ENCODE assay signal across 24 cellular contexts in the genomic region with DNA sequence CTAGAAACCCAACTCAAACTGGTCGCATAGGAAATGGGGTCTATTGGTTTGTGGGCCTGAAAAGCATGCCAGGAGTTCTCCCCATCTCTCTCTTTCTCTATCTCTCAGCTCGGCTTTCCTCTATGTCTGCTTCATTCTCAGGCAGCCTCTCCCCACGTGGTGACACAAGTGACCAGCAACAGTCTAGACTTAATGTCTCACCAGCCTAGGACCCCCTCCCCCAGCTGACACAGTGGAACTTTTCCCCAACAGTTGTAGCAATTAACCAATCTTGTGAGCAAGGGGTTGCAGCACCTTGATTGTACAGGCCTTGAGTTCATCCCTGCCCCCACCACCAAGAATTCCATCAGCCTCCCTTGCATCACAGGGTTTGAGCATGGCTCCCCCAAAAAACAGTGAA.
DNase-seq lines count a peak whose midpoint lies in the region; ATAC-seq, FAIRE-seq and TF ChIP-seq lines count a peak whose summit lies in the region.
"Had no signal": no experiment of that assay in that cellular context is flagged by ENCODE, and none has a peak within 500 bp of the region (broad histone marks: within the 10 kb centered on the region; RNA-seq: fewer than 3 reads in every experiment).

No MANE protein-coding gene starts in this region.

- in situ Hi-C loops in brain microvascular endothelial cell (cut with HindIII; ENCODE audit: low pct_ligation_motif_present, low sequenced_read_pairs), result no loop called here

- H3K36me3 ChIP-seq in GM23338 (ENCODE audit: insufficient read depth) (no peaks in the 10 kb centered on the region), astrocyte (ENCODE audit: insufficient read depth, low read length) (no peaks in the 10 kb centered on the region), brain microvascular endothelial cell (replicated peaks) (no peaks in the 10 kb centered on the region)
- H3K36me3 ChIP-seq: BLaER1, HAP-1, SJCRH30 had no signal

- no peak overlapping the region for H3K9ac ChIP-seq in astrocyte (ENCODE audit: low read length)
- H3K9ac ChIP-seq: BLaER1 had no signal

- H3K27me3 ChIP-seq in GM23338 (ENCODE audit: insufficient read depth), result no peaks in the 10 kb centered on the region
- H3K27me3 ChIP-seq in astrocyte (ENCODE audit: insufficient read depth, low read length), result no peaks in the 10 kb centered on the region
- no peaks in the 10 kb centered on the region for H3K27me3 ChIP-seq in brain microvascular endothelial cell (replicated peaks)
- H3K27me3 ChIP-seq: BLaER1, SJCRH30 had no signal

- DNase-seq in GM23338 (ENCODE audit: low spot score), result no peak
- no peak for DNase-seq in astrocyte (ENCODE audit: low read depth)
- DNase-seq in kidney tubule cell (ENCODE audit: low spot score), result peak; percentile 23
- no peak for DNase-seq in urothelium cell line (ENCODE audit: low spot score)
- DNase-seq in brain microvascular endothelial cell, result no peak
- no peak for DNase-seq in D721Med (ENCODE audit: insufficient read length, low spot score)
- no peak for DNase-seq in NCI-H510A (lab: John Stamatoyannopoulos, UW)
- DNase-seq: CD4-positive, CD25-positive, alpha-beta regulatory T cell; KBM-7; MM.1S; NCI-H1048; NCI-H1417 treated with DMSO at 0.1 percent for 48 hours; NCI-H187; NCI-H2171 treated with DMSO at 0.1 percent for 48 hours; NCI-H524 treated with DMSO at 0.1 percent for 48 hours; NCI-H774; SJCRH30 had no signal

- H3K4me3 Mint-ChIP-seq in GM23338 (no peak overlapping the region), astrocyte (ENCODE audit: unreplicated experiment) (no peak overlapping the region)
- H3K4me3 Mint-ChIP-seq: CD4-positive, CD25-positive, alpha-beta regulatory T cell; HFFc6 had no signal

- H3K9me3 ChIP-seq in astrocyte (ENCODE audit: insufficient read depth, low read depth, low read length), result no peaks in the 10 kb centered on the region
- H3K9me3 ChIP-seq: BLaER1, HAP-1, SJCRH30 had no signal

- H3K27ac Mint-ChIP-seq in GM23338 (peak overlapping the region; percentile 69), astrocyte (ENCODE audit: unreplicated experiment) (peak overlapping the region; percentile 92)
- H3K27ac Mint-ChIP-seq: CD4-positive, CD25-positive, alpha-beta regulatory T cell had no signal

- H3K27ac ChIP-seq in GM23338 (ENCODE audit: low read depth) (no peak overlapping the region), astrocyte (ENCODE audit: low read depth, low read length) (no peak overlapping the region), brain microvascular endothelial cell (no peak overlapping the region)
- H3K27ac ChIP-seq: BLaER1, SJCRH30 had no signal

- peaks cover 4% of the 10 kb centered on the region for H3K27me3 Mint-ChIP-seq in GM23338 (ENCODE audit: insufficient read depth, low read depth, poor library complexity)
- no peaks in the 10 kb centered on the region for H3K27me3 Mint-ChIP-seq in astrocyte (ENCODE audit: low read depth, unreplicated experiment)
- H3K27me3 Mint-ChIP-seq: CD4-positive, CD25-positive, alpha-beta regulatory T cell had no signal

- no peak overlapping the region for H3K4me3 ChIP-seq in GM23338
- no peak overlapping the region for H3K4me3 ChIP-seq in astrocyte (ENCODE audit: insufficient read depth, low read depth, low read length)
- no peak overlapping the region for H3K4me3 ChIP-seq in brain microvascular endothelial cell (ENCODE audit: low read depth, low read length)
- H3K4me3 ChIP-seq: BLaER1, HAP-1, SJCRH30 had no signal

- H3K4me1 Mint-ChIP-seq in GM23338, result peaks cover 19% of the 10 kb centered on the region
- H3K4me1 Mint-ChIP-seq in astrocyte (ENCODE audit: low read depth, unreplicated experiment), result peaks cover 42% of the 10 kb centered on the region
- H3K4me1 Mint-ChIP-seq: CD4-positive, CD25-positive, alpha-beta regulatory T cell had no signal

- H4K20me1 ChIP-seq in GM23338 (replicated peaks; ENCODE audit: insufficient read depth), result no peaks in the 10 kb centered on the region
- H4K20me1 ChIP-seq in astrocyte (ENCODE audit: insufficient read depth, low read length), result no peaks in the 10 kb centered on the region
- H4K20me1 ChIP-seq: BLaER1 had no signal

- H2AFZ ChIP-seq in GM23338 (no peak overlapping the region), astrocyte (ENCODE audit: low read depth, low read length) (no peak overlapping the region)

- peaks cover 3% of the 10 kb centered on the region; the same call in 1 of the 2 replicates for H3K9me2 ChIP-seq in GM23338 (ENCODE audit: insufficient read depth)

- no peak for ATAC-seq in GM23338
- ATAC-seq: HepG2, Right ventricle myocardium inferior had no signal

- H3K4me2 ChIP-seq in GM23338, result no peak overlapping the region
- no peak overlapping the region for H3K4me2 ChIP-seq in astrocyte (ENCODE audit: low read length)
- H3K4me2 ChIP-seq: BLaER1 had no signal

- no peaks in the 10 kb centered on the region for H3K36me3 Mint-ChIP-seq in GM23338 (ENCODE audit: low read depth)
- H3K36me3 Mint-ChIP-seq in astrocyte (ENCODE audit: low read depth, unreplicated experiment), result no peaks in the 10 kb centered on the region
- H3K36me3 Mint-ChIP-seq: CD4-positive, CD25-positive, alpha-beta regulatory T cell had no signal

- H3K9me3 Mint-ChIP-seq in GM23338, result no peaks in the 10 kb centered on the region; the same call in 1 of the 3 replicates
- H3K9me3 Mint-ChIP-seq in astrocyte (ENCODE audit: unreplicated experiment), result no peaks in the 10 kb centered on the region
- H3K9me3 Mint-ChIP-seq: HFFc6 had no signal

- H3K4me1 ChIP-seq in GM23338 (ENCODE audit: insufficient read depth) (peaks cover 10% of the 10 kb centered on the region), astrocyte (ENCODE audit: insufficient read depth, low read length) (peaks cover 29% of the 10 kb centered on the region)
- H3K4me1 ChIP-seq: HAP-1, SJCRH30 had no signal

- FAIRE-seq in astrocyte (lab: Jason Lieb, UNC), result no peak
- peak; percentile 59 for FAIRE-seq in urothelium cell line (lab: Jason Lieb, UNC)
- FAIRE-seq in D721Med (lab: Jason Lieb, UNC), result no peak
- FAIRE-seq: A204.1, G401.6, HepG2 had no signal

- H3K79me2 ChIP-seq in GM23338 (replicated peaks; ENCODE audit: insufficient read depth), result no peaks in the 10 kb centered on the region
- no peaks in the 10 kb centered on the region for H3K79me2 ChIP-seq in astrocyte (ENCODE audit: insufficient read depth, low read length)

- no peaks in the 10 kb centered on the region for H3F3A ChIP-seq in GM23338 (replicated peaks; ENCODE audit: low read depth)

- no peak for TF ChIP-seq CTCF in GM23338 (conservative IDR thresholded peaks at IDR 0.05; ENCODE audit: low read depth in 2 of 2)
- TF ChIP-seq CTCF in astrocyte (IDR thresholded peaks at IDR 0.05; ENCODE audit: insufficient read depth, low read depth, low read length), result no peak
- TF ChIP-seq CTCF in brain microvascular endothelial cell (IDR thresholded peaks at IDR 0.05; ENCODE audit: low read depth, low read length, missing control alignments), result no peak
- no peak for TF ChIP-seq CTCF in D721Med (IDR thresholded peaks at IDR 0.05; ENCODE audit: insufficient read depth, missing control alignments)

TF ChIP-seq in GM23338, 12 proteins besides CTCF, POLR2A, EP300 and RAD21 (continues in another document):
- TF ChIP-seq, protein P1, sequence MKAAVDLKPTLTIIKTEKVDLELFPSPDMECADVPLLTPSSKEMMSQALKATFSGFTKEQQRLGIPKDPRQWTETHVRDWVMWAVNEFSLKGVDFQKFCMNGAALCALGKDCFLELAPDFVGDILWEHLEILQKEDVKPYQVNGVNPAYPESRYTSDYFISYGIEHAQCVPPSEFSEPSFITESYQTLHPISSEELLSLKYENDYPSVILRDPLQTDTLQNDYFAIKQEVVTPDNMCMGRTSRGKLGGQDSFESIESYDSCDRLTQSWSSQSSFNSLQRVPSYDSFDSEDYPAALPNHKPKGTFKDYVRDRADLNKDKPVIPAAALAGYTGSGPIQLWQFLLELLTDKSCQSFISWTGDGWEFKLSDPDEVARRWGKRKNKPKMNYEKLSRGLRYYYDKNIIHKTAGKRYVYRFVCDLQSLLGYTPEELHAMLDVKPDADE (IDR thresholded peaks at IDR 0.05), result no peak
- TF ChIP-seq POLR2AphosphoS5 (IDR thresholded peaks at IDR 0.05; ENCODE audit: low read depth), result no peak
- no peak for TF ChIP-seq EZH2phosphoT487 (IDR thresholded peaks at IDR 0.05; ENCODE audit: unreplicated experiment)
- TF ChIP-seq, protein P2, sequence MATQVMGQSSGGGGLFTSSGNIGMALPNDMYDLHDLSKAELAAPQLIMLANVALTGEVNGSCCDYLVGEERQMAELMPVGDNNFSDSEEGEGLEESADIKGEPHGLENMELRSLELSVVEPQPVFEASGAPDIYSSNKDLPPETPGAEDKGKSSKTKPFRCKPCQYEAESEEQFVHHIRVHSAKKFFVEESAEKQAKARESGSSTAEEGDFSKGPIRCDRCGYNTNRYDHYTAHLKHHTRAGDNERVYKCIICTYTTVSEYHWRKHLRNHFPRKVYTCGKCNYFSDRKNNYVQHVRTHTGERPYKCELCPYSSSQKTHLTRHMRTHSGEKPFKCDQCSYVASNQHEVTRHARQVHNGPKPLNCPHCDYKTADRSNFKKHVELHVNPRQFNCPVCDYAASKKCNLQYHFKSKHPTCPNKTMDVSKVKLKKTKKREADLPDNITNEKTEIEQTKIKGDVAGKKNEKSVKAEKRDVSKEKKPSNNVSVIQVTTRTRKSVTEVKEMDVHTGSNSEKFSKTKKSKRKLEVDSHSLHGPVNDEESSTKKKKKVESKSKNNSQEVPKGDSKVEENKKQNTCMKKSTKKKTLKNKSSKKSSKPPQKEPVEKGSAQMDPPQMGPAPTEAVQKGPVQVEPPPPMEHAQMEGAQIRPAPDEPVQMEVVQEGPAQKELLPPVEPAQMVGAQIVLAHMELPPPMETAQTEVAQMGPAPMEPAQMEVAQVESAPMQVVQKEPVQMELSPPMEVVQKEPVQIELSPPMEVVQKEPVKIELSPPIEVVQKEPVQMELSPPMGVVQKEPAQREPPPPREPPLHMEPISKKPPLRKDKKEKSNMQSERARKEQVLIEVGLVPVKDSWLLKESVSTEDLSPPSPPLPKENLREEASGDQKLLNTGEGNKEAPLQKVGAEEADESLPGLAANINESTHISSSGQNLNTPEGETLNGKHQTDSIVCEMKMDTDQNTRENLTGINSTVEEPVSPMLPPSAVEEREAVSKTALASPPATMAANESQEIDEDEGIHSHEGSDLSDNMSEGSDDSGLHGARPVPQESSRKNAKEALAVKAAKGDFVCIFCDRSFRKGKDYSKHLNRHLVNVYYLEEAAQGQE (IDR thresholded peaks at IDR 0.05; ENCODE audit: unreplicated experiment), result no peak
- TF ChIP-seq STAT1 (IDR thresholded peaks at IDR 0.05; ENCODE audit: unreplicated experiment), result no peak
- no peak for TF ChIP-seq EZH2 (IDR thresholded peaks at IDR 0.05; ENCODE audit: low read depth, unreplicated experiment)
- no peak for TF ChIP-seq NANOG (IDR thresholded peaks at IDR 0.05; ENCODE audit: borderline replicate concordance)
- TF ChIP-seq ZNF114 (CRISPR knock-in tag; IDR thresholded peaks at IDR 0.05), result no peak
- no peak for TF ChIP-seq CREB1 (CRISPR knock-in tag; IDR thresholded peaks at IDR 0.05; ENCODE audit: low read depth)
- TF ChIP-seq JUNB (IDR thresholded peaks at IDR 0.05; ENCODE audit: unreplicated experiment), result no peak
- no peak for TF ChIP-seq ZNF331 (CRISPR knock-in tag; IDR thresholded peaks at IDR 0.05; ENCODE audit: low read depth)
